In the genomic region with DNA sequence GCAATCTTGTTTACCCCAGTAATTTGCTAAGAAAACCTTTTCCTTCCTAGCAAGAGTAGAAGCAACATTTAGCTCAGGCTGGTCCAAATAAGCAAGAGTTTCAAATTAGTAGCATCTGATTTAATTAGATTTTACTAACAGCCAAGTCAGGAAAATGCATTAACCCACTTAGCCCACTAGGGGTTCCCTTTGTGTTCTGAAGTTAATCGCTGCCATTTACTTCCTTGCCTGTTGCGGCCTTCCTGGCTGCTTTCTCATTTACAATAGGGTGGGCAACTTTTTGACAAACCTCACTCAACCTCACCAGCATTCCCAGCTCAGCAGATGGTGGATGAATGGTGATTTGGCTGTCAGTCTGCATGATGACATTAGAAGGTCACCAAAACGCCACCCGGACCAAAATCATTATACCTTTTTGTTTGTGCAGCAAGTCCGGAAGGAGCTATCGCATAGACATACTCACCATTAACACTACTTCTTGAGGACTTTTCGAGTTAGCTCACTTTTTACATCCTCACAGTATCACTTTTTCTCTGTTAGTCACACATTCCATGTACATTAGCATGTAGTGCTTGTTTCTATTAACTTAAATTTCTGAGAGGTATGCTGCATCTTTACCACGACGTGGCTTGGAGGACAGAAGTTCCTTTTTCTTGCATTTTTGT, we compare ENCODE assay signal across 8 cellular contexts.
DNase-seq lines count a peak whose midpoint lies in the region; ATAC-seq and TF ChIP-seq lines count a peak whose summit lies in the region.

No MANE protein-coding gene starts in this region.

- TF ChIP-seq CTCF in GM23338 (conservative IDR thresholded peaks at IDR 0.05; ENCODE audit: low read depth in 2 of 2) (peak; percentile 64 to 81), PC-3 (conservative IDR thresholded peaks at IDR 0.05; ENCODE audit: low read depth, low read length) (peak; percentile 52), uterus (IDR thresholded peaks at IDR 0.05) (peak in 3 of 4 experiments; percentile 9 to 34 (median 17))

- H3K4me3 ChIP-seq in GM23338 = no peak overlapping the region
- no peak overlapping the region for H3K4me3 ChIP-seq in PC-3 (ENCODE audit: low read length)
- H3K4me3 ChIP-seq in uterus = no peak overlapping the region
- no peak overlapping the region for H3K4me3 ChIP-seq in CD8-positive, alpha-beta memory T cell (ENCODE audit: low read length)

- H3K4me2 ChIP-seq in GM23338 (no peak overlapping the region), PC-3 (ENCODE audit: low read length) (no peak overlapping the region)

- no peaks in the 10 kb centered on the region for H4K20me1 ChIP-seq in GM23338 (replicated peaks; ENCODE audit: insufficient read depth)
- no peaks in the 10 kb centered on the region for H4K20me1 ChIP-seq in PC-3 (ENCODE audit: low read length)

- H3K9me2 ChIP-seq in GM23338 (ENCODE audit: insufficient read depth) = no peaks in the 10 kb centered on the region
- H3K9me2 ChIP-seq in PC-3 (replicated peaks; ENCODE audit: low read length) = no peaks in the 10 kb centered on the region

- H3K27me3 ChIP-seq in GM23338 (ENCODE audit: insufficient read depth) = no peaks in the 10 kb centered on the region
- H3K27me3 ChIP-seq in PC-3 (ENCODE audit: low read length) = no peaks in the 10 kb centered on the region
- no peaks in the 10 kb centered on the region for H3K27me3 ChIP-seq in uterus
- no peaks in the 10 kb centered on the region for H3K27me3 ChIP-seq in CD8-positive, alpha-beta memory T cell (ENCODE audit: insufficient read depth, low read length, poor library complexity, severe bottlenecking)

- intact Hi-C loops in PC-3 (cut with micrococcal nuclease) (no loop called here), uterus (cut with DNase I; ENCODE audit: low total_unique reads) (no loop called here)

- no peaks in the 10 kb centered on the region for H3K79me2 ChIP-seq in GM23338 (replicated peaks; ENCODE audit: insufficient read depth)
- no peaks in the 10 kb centered on the region for H3K79me2 ChIP-seq in PC-3 (ENCODE audit: low read length)

- no peaks in the 10 kb centered on the region for H3K9me3 Mint-ChIP-seq in GM23338
- H3K9me3 Mint-ChIP-seq in CD8-positive, alpha-beta memory T cell = no peaks in the 10 kb centered on the region

- H3K4me1 Mint-ChIP-seq in GM23338 = peaks cover 5% of the 10 kb centered on the region; the same call in 1 of the 3 replicates
- H3K4me1 Mint-ChIP-seq in CD8-positive, alpha-beta memory T cell = peaks cover 2 to 4% (median 3%) of the 10 kb centered on the region in 3 donors

- no TSS peak for BruUV-seq in PC-3 (replicated peaks; lab: Mats Ljungman, UMichigan)

- H3F3A ChIP-seq in GM23338 (replicated peaks; ENCODE audit: low read depth) (no peaks in the 10 kb centered on the region), PC-3 (ENCODE audit: low read length, unreplicated experiment) (no peaks in the 10 kb centered on the region)

- H3K9me3 ChIP-seq in PC-3 (ENCODE audit: low read length) = no peaks in the 10 kb centered on the region
- no peaks in the 10 kb centered on the region for H3K9me3 ChIP-seq in uterus
- no peaks in the 10 kb centered on the region for H3K9me3 ChIP-seq in CD8-positive, alpha-beta memory T cell (ENCODE audit: low read length)

- no peak overlapping the region for H3K4me3 Mint-ChIP-seq in GM23338
- H3K4me3 Mint-ChIP-seq in CD8-positive, alpha-beta memory T cell = no peak overlapping the region

- CTCF ChIA-PET in PC-3 (lab: Charles Lee) = no interaction called here
- CTCF ChIA-PET in CD8-positive, alpha-beta memory T cell (lab: Charles Lee) = interaction anchor here (1.5 kb wide), 1 partner anchor 634 kb away, joined by 4 read pairs; no protein-coding TSS in a partner anchor

- DNase-seq in DMS53 (lab: John Stamatoyannopoulos, UW) = peak; percentile 52
- peak; percentile 78 for DNase-seq in GM23338 (ENCODE audit: low spot score)
- peak; percentile 34 for DNase-seq in PC-3
- DNase-seq in glomerular visceral epithelial cell (ENCODE audit: extremely low spot score) = peak; percentile 15
- no peak for DNase-seq in uterus
- DNase-seq in AG20443 (ENCODE audit: low spot score) = no peak
- DNase-seq in CD8-positive, alpha-beta memory T cell = no peak
- DNase-seq in NCI-H1694 (lab: John Stamatoyannopoulos, UW) = no peak

- no peaks in the 10 kb centered on the region for H3K27me3 Mint-ChIP-seq in GM23338 (ENCODE audit: insufficient read depth, low read depth, poor library complexity)
- peaks cover under 1 to 3% of the 10 kb centered on the region in 2 donors for H3K27me3 Mint-ChIP-seq in CD8-positive, alpha-beta memory T cell

- no peak overlapping the region for H3K27ac ChIP-seq in GM23338 (ENCODE audit: low read depth)
- no peak overlapping the region for H3K27ac ChIP-seq in PC-3 (ENCODE audit: low read length)
- H3K27ac ChIP-seq in uterus = no peak overlapping the region
- H3K27ac ChIP-seq in CD8-positive, alpha-beta memory T cell (ENCODE audit: low read depth, low read length) = no peak overlapping the region

- POLR2A ChIA-PET in PC-3 (lab: Charles Lee; ENCODE audit: unreplicated experiment) = no interaction called here
- POLR2A ChIA-PET in CD8-positive, alpha-beta memory T cell (lab: Charles Lee) = no interaction called here

- H3K4me1 ChIP-seq in GM23338 (ENCODE audit: insufficient read depth) (no peaks in the 10 kb centered on the region), PC-3 (ENCODE audit: insufficient read depth, low read length) (peaks cover 8% of the 10 kb centered on the region), uterus (no peaks in the 10 kb centered on the region)
- H3K4me1 ChIP-seq in CD8-positive, alpha-beta memory T cell (ENCODE audit: insufficient read depth, low read length) = no peaks in the 10 kb centered on the region

- H2AFZ ChIP-seq in GM23338 = no peak overlapping the region
- no peak overlapping the region for H2AFZ ChIP-seq in PC-3 (ENCODE audit: low read length)

- H3K36me3 Mint-ChIP-seq in GM23338 (ENCODE audit: low read depth) = no peaks in the 10 kb centered on the region
- no peaks in the 10 kb centered on the region for H3K36me3 Mint-ChIP-seq in CD8-positive, alpha-beta memory T cell

- H3K36me3 ChIP-seq in GM23338 (ENCODE audit: insufficient read depth) (no peaks in the 10 kb centered on the region), PC-3 (ENCODE audit: low read depth, low read length) (no peaks in the 10 kb centered on the region), uterus (no peaks in the 10 kb centered on the region)
- H3K36me3 ChIP-seq in CD8-positive, alpha-beta memory T cell (ENCODE audit: insufficient read depth, low read length) = no peaks in the 10 kb centered on the region

- no peak overlapping the region for H3K9ac ChIP-seq in PC-3 (ENCODE audit: low read length)

- H3K27ac Mint-ChIP-seq in GM23338 = no peak overlapping the region
- H3K27ac Mint-ChIP-seq in CD8-positive, alpha-beta memory T cell = no peak overlapping the region

- no peak for TF ChIP-seq POLR2A in uterus (IDR thresholded peaks at IDR 0.05)

- ATAC-seq in GM23338 (peak; percentile 48), PC-3 (0 out of 2 replicates have a peak, but pooled peaks have one; percentile 31)

TF ChIP-seq in GM23338, 12 proteins besides CTCF, POLR2A, EP300 and RAD21 (continues in another document):
- TF ChIP-seq JUNB (IDR thresholded peaks at IDR 0.05; ENCODE audit: unreplicated experiment) (no peak), EZH2phosphoT487 (IDR thresholded peaks at IDR 0.05; ENCODE audit: unreplicated experiment) (no peak), POLR2AphosphoS5 (IDR thresholded peaks at IDR 0.05; ENCODE audit: low read depth) (no peak), STAT1 (IDR thresholded peaks at IDR 0.05; ENCODE audit: unreplicated experiment) (no peak), ZNF114 (CRISPR knock-in tag; IDR thresholded peaks at IDR 0.05) (no peak)

Comparison
In these comparisons a context has a peak if more than half of its experiments do, and no peak if none do; other contexts are left out.
1. DNase-seq: peak in DMS53 (single experiment), GM23338 (single experiment), PC-3 (single experiment) and glomerular visceral epithelial cell (single experiment); none in uterus (0 of 2), AG20443 (single experiment), CD8-positive, alpha-beta memory T cell (0 of 5) and NCI-H1694 (single experiment).
2. CTCF ChIP-seq: peak in every context shown above with its lines; median percentile 72 in GM23338; 52 in PC-3; 17 in uterus.